Comparison of ENCODE assay signal across 8 cellular contexts in the genomic region with DNA sequence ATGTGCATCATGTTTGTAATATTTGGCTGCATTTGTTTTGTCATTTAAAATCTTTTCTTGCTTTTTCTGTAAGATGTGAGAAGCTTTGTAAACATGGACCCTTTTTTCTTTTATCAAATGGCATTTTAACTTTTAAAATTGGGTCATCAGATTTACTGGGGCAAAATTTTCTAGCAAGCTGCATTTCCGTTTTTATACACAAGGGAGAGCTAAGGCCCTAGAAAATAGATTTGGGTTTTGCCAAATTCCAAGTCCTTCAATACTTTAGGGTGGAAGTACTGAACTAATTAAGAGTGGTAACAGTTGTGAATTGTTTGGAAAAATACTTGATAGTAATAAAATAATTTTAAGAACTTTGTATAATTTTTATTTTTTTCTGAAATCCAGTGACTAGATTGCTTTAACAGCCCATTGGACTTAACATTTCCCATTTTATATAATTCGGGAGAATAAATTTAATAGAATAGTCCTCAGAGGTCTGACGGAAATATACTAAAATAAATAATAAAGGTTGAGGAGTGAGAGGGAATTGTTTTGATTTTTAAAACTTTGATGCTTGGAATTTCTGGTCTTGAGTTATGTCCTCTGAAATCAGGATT.
DNase-seq lines count a peak whose midpoint lies in the region; ATAC-seq and TF ChIP-seq lines count a peak whose summit lies in the region.

No MANE protein-coding gene starts in this region.

- TF ChIP-seq CTCF in colonic mucosa (IDR thresholded peaks at IDR 0.05) (peak; percentile 60), nephron progenitor cell (IDR thresholded peaks at IDR 0.05) (peak; percentile 81)

- H3K4me3 Mint-ChIP-seq in nephron progenitor cell: no peak overlapping the region

- H3K4me1 ChIP-seq in colonic mucosa: no peaks in the 10 kb centered on the region

- H3K27me3 Mint-ChIP-seq in nephron progenitor cell (ENCODE audit: low read depth, poor library complexity): peaks cover 6% of the 10 kb centered on the region

- no peak overlapping the region for H3K27ac Mint-ChIP-seq in nephron progenitor cell

- no peak overlapping the region for H3K27ac ChIP-seq in colonic mucosa

- no peak overlapping the region for H3K4me3 ChIP-seq in colonic mucosa

- H3K36me3 ChIP-seq in colonic mucosa: no peaks in the 10 kb centered on the region

- H3K4me1 Mint-ChIP-seq in nephron progenitor cell: peaks cover 68% of the 10 kb centered on the region

- H3K9me3 Mint-ChIP-seq in nephron progenitor cell: peaks cover 4% of the 10 kb centered on the region

- DNase-seq in NCI-H748 (lab: John Stamatoyannopoulos, UW; ENCODE audit: unreplicated experiment) (peak; percentile 40), NCI-H748 treated with DMSO at 0.1 percent for 48 hours (lab: John Stamatoyannopoulos, UW) (no peak), NCI-H2227 treated with DMSO at 0.1 percent for 48 hours (lab: John Stamatoyannopoulos, UW) (peak; percentile 6), colonic mucosa (no peak), nephron progenitor cell (no peak), T-helper 9 cell (no peak), mesenteric fat pad (ENCODE audit: low spot score) (no peak)

- no peak for ATAC-seq in HG03039 (IDR thresholded peaks at IDR 0.05; ENCODE audit: unreplicated experiment)

- H3K9ac ChIP-seq in colonic mucosa (ENCODE audit: low read depth in 2 of 2, low read length in 2 of 2): no peak overlapping the region

- intact Hi-C loops in colonic mucosa (cut with DNase I): loop anchor here (10.0 kb wide), 1 partner anchor 672 kb away; no protein-coding TSS in a partner anchor

- no peaks in the 10 kb centered on the region for H3K27me3 ChIP-seq in colonic mucosa

- H3K36me3 Mint-ChIP-seq in nephron progenitor cell (ENCODE audit: low read depth): peaks cover 13% of the 10 kb centered on the region

- H3K9me3 ChIP-seq in colonic mucosa: no peaks in the 10 kb centered on the region

Comparison
In these comparisons a context has a peak if more than half of its experiments do, and no peak if none do; other contexts are left out.
1. DNase-seq: peak in NCI-H748 (single experiment) and NCI-H2227 treated with DMSO at 0.1 percent for 48 hours (single experiment); none in NCI-H748 treated with DMSO at 0.1 percent for 48 hours (single experiment), colonic mucosa (single experiment), nephron progenitor cell (single experiment), T-helper 9 cell (single experiment) and mesenteric fat pad (single experiment).